Comparison of ENCODE assay signal across 29 cellular contexts in the genomic region with DNA sequence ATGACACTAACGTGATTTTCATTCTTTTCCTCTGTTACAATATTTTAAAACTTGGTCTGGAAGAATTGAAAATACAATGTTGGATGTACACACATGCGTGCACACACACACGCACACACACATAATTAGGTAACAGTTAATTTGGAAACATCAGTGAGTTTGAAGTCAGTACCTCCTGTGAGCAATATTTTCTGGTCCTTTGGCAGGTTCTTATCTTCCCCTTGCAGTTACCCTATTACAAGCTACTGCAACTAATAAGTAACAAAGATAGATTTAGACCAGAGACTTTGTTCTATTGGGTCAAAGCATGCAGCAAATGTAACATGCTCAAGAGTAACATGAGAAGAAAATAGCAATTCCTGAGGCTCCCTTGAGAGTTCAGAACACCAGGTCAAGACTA.
"Had no signal": no experiment of that assay in that cellular context is flagged by ENCODE, and none has a peak within 500 bp of the region (broad histone marks: within the 10 kb centered on the region; RNA-seq: fewer than 3 reads in every experiment).

No MANE protein-coding gene starts in this region.

- H3K9me3 Mint-ChIP-seq: neural crest cell had no signal

- H3K27me3 ChIP-seq: left lung, pancreas, stomach, testis, thyroid gland, transverse colon, upper lobe of left lung, vagina had no signal

- ATAC-seq: left colon; left lung; lower lobe of right lung; naive thymus-derived CD8-positive, alpha-beta T cell; pancreas; right cardiac atrium; sciatic nerve; stimulated activated naive B cell treated with anti-CD40 and anti-IgM and Interleukin-4, amounts not matched to agents 10 μg/mL and 1 μg/mL and 100 μg/mL, for 72 hours; stimulated activated naive CD8-positive, alpha-beta T cell treated with anti-CD3 and anti-CD28 coated beads, Interleukin-15, Interleukin-2, amounts not matched to agents 100 U/mL and 50 U/mL, for 24 hours had no signal

- H3K27ac Mint-ChIP-seq: naive thymus-derived CD8-positive, alpha-beta T cell; nephron; stimulated activated naive B cell treated with anti-CD40 and anti-IgM and Interleukin-4, amounts not matched to agents 10 μg/mL and 1 μg/mL and 100 μg/mL, for 72 hours had no signal

- H3K4me1 Mint-ChIP-seq: naive thymus-derived CD8-positive, alpha-beta T cell; neural crest cell; stimulated activated naive B cell treated with anti-CD40 and anti-IgM and Interleukin-4, amounts not matched to agents 10 μg/mL and 1 μg/mL and 100 μg/mL, for 72 hours had no signal

- H3K36me3 Mint-ChIP-seq: naive thymus-derived CD8-positive, alpha-beta T cell; stimulated activated naive B cell treated with anti-CD40 and anti-IgM and Interleukin-4, amounts not matched to agents 10 μg/mL and 1 μg/mL and 100 μg/mL, for 72 hours had no signal

- H3K4me3 Mint-ChIP-seq: naive thymus-derived CD8-positive, alpha-beta T cell; nephron; neural crest cell; stimulated activated naive B cell treated with anti-CD40 and anti-IgM and Interleukin-4, amounts not matched to agents 10 μg/mL and 1 μg/mL and 100 μg/mL, for 72 hours had no signal

- H3K27ac ChIP-seq: left lung, lower lobe of right lung, pancreas, prostate gland, skin epidermis, stomach, testis, thyroid gland, transverse colon, upper lobe of left lung, vagina had no signal

- DNase-seq: kidney glomerular epithelial cell; left colon; left lung; lower lobe of right lung; mammary epithelial cell; mesenchymal stem cell; naive thymus-derived CD8-positive, alpha-beta T cell; nucleus accumbens; pancreas; posterior cingulate gyrus; retina; right cardiac atrium; stimulated activated CD4-positive, alpha-beta T cell treated with anti-CD3 and anti-CD28 coated beads, Interleukin-12 subunit alpha, Interleukin-12 subunit beta, amount 100 ng/mL, for 4 hours; stimulated activated CD4-positive, alpha-beta T cell treated with anti-CD3 and anti-CD28 coated beads, Interleukin-15, amount 100 ng/mL, for 24 hours; stimulated activated CD4-positive, alpha-beta T cell treated with anti-CD3 and anti-CD28 coated beads, Interleukin-2, amount 100 ng/mL, for 24 hours; stimulated activated CD4-positive, alpha-beta T cell treated with anti-CD3 and anti-CD28 coated beads, Interleukin-4, amount 100 ng/mL, for 1 hour; stimulated activated naive B cell treated with anti-CD40 and anti-IgM and Interleukin-4, amounts not matched to agents 10 μg/mL and 1 μg/mL and 100 μg/mL, for 72 hours; stimulated activated naive CD8-positive, alpha-beta T cell treated with anti-CD3 and anti-CD28 coated beads, Interleukin-15, Interleukin-2, amounts not matched to agents 100 U/mL and 50 U/mL, for 24 hours; stomach; testis; thyroid gland; transverse colon; upper lobe of left lung had no signal

- H3K36me3 ChIP-seq: left lung, lower lobe of right lung, pancreas, prostate gland, stomach, thyroid gland, transverse colon, upper lobe of left lung, vagina had no signal

- H3K4me3 ChIP-seq: left lung, lower lobe of right lung, pancreas, prostate gland, skin epidermis, stomach, testis, thyroid gland, transverse colon, upper lobe of left lung, vagina had no signal

- H3K4me1 ChIP-seq: left lung, lower lobe of right lung, pancreas, prostate gland, stomach, thyroid gland, transverse colon, upper lobe of left lung, vagina had no signal

- H3K9me3 ChIP-seq: lower lobe of right lung, pancreas, prostate gland, stomach, testis, thyroid gland, transverse colon, upper lobe of left lung, vagina had no signal
